Comparison of ENCODE assay signal across 8 cellular contexts in genomic region chr1:223771814-223772770, GRCh38. TPM values are rescaled to one million over a fixed set of nuclear protein-coding genes. Genes with fewer than 3 reads are reported as not detected.
DNase-seq lines count a peak whose midpoint lies in the region; ATAC-seq, FAIRE-seq and TF ChIP-seq lines count a peak whose summit lies in the region.

No MANE protein-coding gene starts in this region.

- DNase-seq in DMS53 (lab: John Stamatoyannopoulos, UW) (peak; percentile 93), astrocyte of the spinal cord (ENCODE audit: low read depth, low spot score) (peak; percentile 91), immature natural killer cell (no peak), frontal cortex (ENCODE audit: low spot score in 2 of 2) (no peak)

- H3K27ac Mint-ChIP-seq in IgD-negative memory B cell = peak overlapping the region; percentile 21 to 31 (median 21)
- H3K27ac Mint-ChIP-seq in immature natural killer cell = peak overlapping the region in 4 of 6 donors; percentile 41 to 79 (median 55)
- H3K27ac Mint-ChIP-seq in stimulated activated memory B cell treated with anti-CD40 and anti-IgM and Interleukin-4, amounts not matched to agents 10 μg/mL and 1 μg/mL and 100 μg/mL, for 72 hours = peak overlapping the region; percentile 72

- H3K9me3 Mint-ChIP-seq in IgD-negative memory B cell (no peaks in the 10 kb centered on the region), immature natural killer cell (no peaks in the 10 kb centered on the region)
- H3K9me3 Mint-ChIP-seq in stimulated activated memory B cell treated with anti-CD40 and anti-IgM and Interleukin-4, amounts not matched to agents 10 μg/mL and 1 μg/mL and 100 μg/mL, for 72 hours = no peaks in the 10 kb centered on the region

- H3K4me3 ChIP-seq in astrocyte of the spinal cord (ENCODE audit: low read depth, low read length) = no peak overlapping the region

- in situ Hi-C loops in astrocyte of the spinal cord (cut with HindIII; ENCODE audit: low sequenced_read_pairs) = no loop called here

- no peak for ATAC-seq in stimulated activated memory B cell treated with anti-CD40 and anti-IgM and Interleukin-4, amounts not matched to agents 10 μg/mL and 1 μg/mL and 100 μg/mL, for 72 hours
- ATAC-seq in GM21360 (IDR thresholded peaks at IDR 0.05; ENCODE audit: unreplicated experiment) (no peak), HG02763 (IDR thresholded peaks at IDR 0.05; ENCODE audit: unreplicated experiment) (no peak)

- no peak for TF ChIP-seq CTCF in astrocyte of the spinal cord (IDR thresholded peaks at IDR 0.05; ENCODE audit: low read depth, low read length)

- H3K4me3 Mint-ChIP-seq in IgD-negative memory B cell (no peak overlapping the region), immature natural killer cell (no peak overlapping the region)
- no peak overlapping the region for H3K4me3 Mint-ChIP-seq in stimulated activated memory B cell treated with anti-CD40 and anti-IgM and Interleukin-4, amounts not matched to agents 10 μg/mL and 1 μg/mL and 100 μg/mL, for 72 hours

- peaks cover 9 to 16% (median 16%) of the 10 kb centered on the region in 3 donors for H3K4me1 Mint-ChIP-seq in IgD-negative memory B cell
- peaks cover 11 to 18% of the 10 kb centered on the region in 2 donors for H3K4me1 Mint-ChIP-seq in immature natural killer cell
- peaks cover 32% of the 10 kb centered on the region for H3K4me1 Mint-ChIP-seq in stimulated activated memory B cell treated with anti-CD40 and anti-IgM and Interleukin-4, amounts not matched to agents 10 μg/mL and 1 μg/mL and 100 μg/mL, for 72 hours

- FAIRE-seq in frontal cortex (lab: Jason Lieb, UNC) = no peak

- H3K27me3 Mint-ChIP-seq in IgD-negative memory B cell (no peaks in the 10 kb centered on the region), immature natural killer cell (ENCODE audit: low read depth in 3 of 3) (peaks cover 2 to 5% (median 4%) of the 10 kb centered on the region in 3 donors)
- no peaks in the 10 kb centered on the region for H3K27me3 Mint-ChIP-seq in stimulated activated memory B cell treated with anti-CD40 and anti-IgM and Interleukin-4, amounts not matched to agents 10 μg/mL and 1 μg/mL and 100 μg/mL, for 72 hours

- H3K36me3 Mint-ChIP-seq in IgD-negative memory B cell (peaks cover 10% of the 10 kb centered on the region), immature natural killer cell (peaks cover 18 to 57% (median 29%) of the 10 kb centered on the region in 3 donors)
- peaks cover 63% of the 10 kb centered on the region for H3K36me3 Mint-ChIP-seq in stimulated activated memory B cell treated with anti-CD40 and anti-IgM and Interleukin-4, amounts not matched to agents 10 μg/mL and 1 μg/mL and 100 μg/mL, for 72 hours

RNA-seq across cellular contexts. Expression of gene CAPN2, which starts 59.8 kb away (rescaled TPM):
- polyA plus RNA-seq in IgD-negative memory B cell = 140 TPM
- 100 to 1,000 TPM; 126 to 232 (median 141) TPM for polyA plus RNA-seq in immature natural killer cell
- total RNA-seq in frontal cortex = 36.7 TPM

Comparison
In these comparisons a context has a peak if more than half of its experiments do, and no peak if none do; other contexts are left out.
1. DNase-seq: peak in DMS53 (single experiment) and astrocyte of the spinal cord (single experiment); none in immature natural killer cell (0 of 3) and frontal cortex (0 of 2).
2. H3K27ac Mint-ChIP-seq: peak in every context shown above with its lines; median percentile 72 in stimulated activated memory B cell treated with anti-CD40 and anti-IgM and Interleukin-4, amounts not matched to agents 10 μg/mL and 1 μg/mL and 100 μg/mL, for 72 hours; 55 in immature natural killer cell; 21 in IgD-negative memory B cell.